In the genomic region with DNA sequence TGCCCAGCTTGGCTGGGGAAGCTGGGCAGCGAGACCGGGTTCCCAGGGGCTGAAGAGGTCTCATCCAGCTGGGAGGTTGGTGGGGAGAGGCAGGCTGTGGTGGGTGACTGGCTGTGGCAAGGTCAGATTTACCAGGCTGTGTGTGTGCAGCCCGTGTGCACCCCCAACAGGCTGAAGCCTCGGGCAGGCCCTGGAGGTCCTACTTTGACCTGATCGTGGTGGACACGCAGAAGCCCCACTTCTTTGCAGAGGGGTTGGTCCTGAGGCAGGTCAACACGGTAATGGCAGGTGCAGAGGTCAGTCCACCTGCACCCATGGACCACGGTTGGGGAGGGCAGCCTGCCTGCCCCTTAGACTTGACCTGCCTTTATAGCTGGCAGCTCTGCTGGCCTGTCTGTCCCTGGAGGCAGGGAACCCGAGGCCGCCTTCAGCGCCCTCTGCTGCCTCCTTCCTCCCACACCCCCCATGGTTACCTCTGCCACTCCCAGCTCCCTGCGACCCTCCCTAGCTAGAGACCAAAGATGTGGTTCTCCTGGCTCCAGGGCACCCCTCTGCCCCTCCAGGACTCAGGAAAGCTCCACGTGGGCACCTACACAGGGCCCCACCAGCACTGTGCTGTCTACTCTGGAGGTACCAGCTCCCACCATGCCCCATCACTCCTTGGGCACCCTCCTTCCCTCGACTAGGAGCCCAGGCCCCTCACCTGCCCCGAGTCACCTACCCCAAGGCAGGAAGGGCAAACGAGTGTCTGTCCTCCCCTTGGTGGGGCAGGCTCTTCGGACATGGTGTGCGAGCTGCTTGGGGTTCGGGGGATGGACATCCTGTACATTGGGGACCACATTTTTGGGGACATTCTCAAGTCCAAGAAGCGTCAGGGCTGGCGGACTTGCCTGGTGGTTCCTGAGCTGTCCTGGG, we compare ENCODE assay signal across 9 cellular contexts. TPM values are rescaled to one million over a fixed set of nuclear protein-coding genes. Genes with fewer than 3 reads are reported as not detected.
A peak's percentile ranks its signal among the peaks of the same experiment; 100 is the strongest.
DNase-seq lines count a peak whose midpoint lies in the region; ATAC-seq and TF ChIP-seq lines count a peak whose summit lies in the region.
"Had no signal": no experiment of that assay in that cellular context is flagged by ENCODE, and none has a peak within 500 bp of the region (broad histone marks: within the 10 kb centered on the region; RNA-seq: fewer than 3 reads in every experiment).

No MANE protein-coding gene starts in this region.

- H3K4me3 ChIP-seq in AG04449 (ENCODE audit: low read depth, low read length): no peak overlapping the region
- H3K4me3 ChIP-seq in NT2/D1 (ENCODE audit: insufficient read length, low read depth): no peak overlapping the region
- H3K4me3 ChIP-seq in esophagus muscularis mucosa: no peak overlapping the region
- H3K4me3 ChIP-seq in right cardiac atrium (ENCODE audit: low read length): no peak overlapping the region

- no peaks in the 10 kb centered on the region for H3K36me3 ChIP-seq in NT2/D1 (ENCODE audit: insufficient read depth, insufficient read length, low read length)
- H3K36me3 ChIP-seq in esophagus muscularis mucosa: no peaks in the 10 kb centered on the region

- TF ChIP-seq EP300 in esophagus muscularis mucosa (IDR thresholded peaks at IDR 0.05): no peak

- no peak for ATAC-seq in right cardiac atrium
- no peak for ATAC-seq in activated CD4-positive, CD25-positive, alpha-beta regulatory T cell treated with anti-CD3 and anti-CD28 coated beads, Interleukin-2, amount 50 U/mL, for 24 hours

- WGBS in esophagus muscularis mucosa: 84% methylated on average over 19 of the region's 21 CpGs
- 85% methylated on average over 21 of the region's 21 CpGs for WGBS in right cardiac atrium

- POLR2A ChIA-PET in AG04449 (lab: Yijun Ruan, JAX): interaction anchor here (3.5 kb wide), 1 partner anchor 98 kb away, joined by 14 read pairs; no protein-coding TSS in a partner anchor

- H3K9ac ChIP-seq in NT2/D1 (ENCODE audit: insufficient read length, low read depth): no peak overlapping the region

- H3K4me1 ChIP-seq in NT2/D1 (ENCODE audit: insufficient read depth, insufficient read length): peaks cover 8% of the 10 kb centered on the region
- peaks cover 0 to 8% (median 6%) of the 10 kb centered on the region in 4 donors for H3K4me1 ChIP-seq in esophagus muscularis mucosa
- no peaks in the 10 kb centered on the region for H3K4me1 ChIP-seq in right cardiac atrium (ENCODE audit: control insufficient read depth, insufficient read depth, low read length)

- TF ChIP-seq CTCF in AG04449 (IDR thresholded peaks at IDR 0.05; ENCODE audit: insufficient read depth, low read length, missing control alignments) (peak; percentile 28), GM12874 (IDR thresholded peaks at IDR 0.05; ENCODE audit: insufficient read depth, low read depth, low read length) (peak; percentile 64), esophagus muscularis mucosa (IDR thresholded peaks at IDR 0.05) (no peak)

- DNase-seq in AG04449 (ENCODE audit: low read depth, low spot score) (no peak), NT2/D1 (ENCODE audit: low read depth, low spot score) (peak; percentile 22), esophagus muscularis mucosa (ENCODE audit: extremely low spot score) (peak; percentile 90), Ammon's horn (ENCODE audit: low spot score) (no peak), NCI-H1694 (lab: John Stamatoyannopoulos, UW) (no peak), right cardiac atrium (no peak)

- CTCF ChIA-PET in AG04449 (lab: Yijun Ruan, JAX): interaction anchor here (0.6 to 14.5 kb wide), 21 partner anchors 7 to 603 kb away, joined by 3 to 410 read pairs (median 14); a partner anchor contains a TSS

- no peaks in the 10 kb centered on the region for H3K27me3 ChIP-seq in NT2/D1 (ENCODE audit: insufficient read depth, insufficient read length)
- peaks cover 0 to 18% (median 0%) of the 10 kb centered on the region in 4 donors for H3K27me3 ChIP-seq in esophagus muscularis mucosa
- no peaks in the 10 kb centered on the region for H3K27me3 ChIP-seq in right cardiac atrium (ENCODE audit: control insufficient read depth, insufficient read depth)

- H3K27ac ChIP-seq in esophagus muscularis mucosa (replicated peaks in 1 of 4): no peak overlapping the region
- no peak overlapping the region for H3K27ac ChIP-seq in right cardiac atrium (ENCODE audit: low read length)

- TF ChIP-seq POLR2A in esophagus muscularis mucosa (IDR thresholded peaks at IDR 0.05; ENCODE audit: low read depth): no peak

- intact Hi-C loops in esophagus muscularis mucosa (cut with DNase I) (loop anchor here (5.0 kb wide), 1 partner anchor 243 kb away; a partner anchor contains a TSS), right cardiac atrium (cut with DNase I) (loop anchor here (5.0 kb wide), 2 partner anchors 98 to 123 kb away; no protein-coding TSS in a partner anchor)

- no peaks in the 10 kb centered on the region for H3K9me3 ChIP-seq in NT2/D1 (ENCODE audit: insufficient read depth, low read length)
- no peaks in the 10 kb centered on the region for H3K9me3 ChIP-seq in esophagus muscularis mucosa
- no peaks in the 10 kb centered on the region for H3K9me3 ChIP-seq in right cardiac atrium (ENCODE audit: control insufficient read depth, low read length)

RNA-seq across cellular contexts. Expression of a gene that starts 4.0 kb away (rescaled TPM):
- not detected for total RNA-seq in esophagus muscularis mucosa
- not detected for total RNA-seq in right cardiac atrium
- not detected for polyA plus RNA-seq in right cardiac atrium
- total RNA-seq: dermis microvascular lymphatic vessel endothelial cell had no signal

RNA-seq across cellular contexts. Expression of a gene that starts 39.5 kb away (rescaled TPM):
- total RNA-seq in esophagus muscularis mucosa (1 to 10 TPM in 1 of 4 donors, under 1 TPM in 2, not detected in 1; 0.23 to 1.5 (median 0.91) TPM), right cardiac atrium (under 1 TPM in 2 of 4 donors, not detected in 2; 0.26 to 0.46 TPM)
- not detected for polyA plus RNA-seq in right cardiac atrium

RNA-seq across cellular contexts. Expression of a gene that starts 59.4 kb away (rescaled TPM):
- under 1 TPM in 1 of 4 donors, not detected in 3; 0.13 TPM for total RNA-seq in esophagus muscularis mucosa
- total RNA-seq in right cardiac atrium: not detected
- polyA plus RNA-seq in right cardiac atrium: not detected
- total RNA-seq: dermis microvascular lymphatic vessel endothelial cell had no signal

Comparison
In these comparisons a context has a peak if more than half of its experiments do, and no peak if none do; other contexts are left out.
1. DNase-seq: peak in NT2/D1 (single experiment) and esophagus muscularis mucosa (single experiment); none in AG04449 (single experiment), Ammon's horn (single experiment), NCI-H1694 (single experiment) and right cardiac atrium (0 of 3).
2. CTCF ChIP-seq: peak in AG04449 (single experiment) and GM12874 (single experiment); none in esophagus muscularis mucosa (0 of 3).